In genomic region chr18:32156855-32157254, GRCh38 we compare ENCODE assay signal across 28 cellular contexts. TPM values are rescaled to one million over a fixed set of nuclear protein-coding genes. Genes with fewer than 3 reads are reported as not detected.
"Had no signal": no experiment of that assay in that cellular context is flagged by ENCODE, and none has a peak within 500 bp of the region (broad histone marks: within the 10 kb centered on the region; RNA-seq: fewer than 3 reads in every experiment).

No MANE protein-coding gene starts in this region.

- DNase-seq: effector CD8-positive, alpha-beta T cell; endodermal cell; foreskin fibroblast; gastrocnemius medialis; head of caudate nucleus; left cardiac atrium; left ventricle myocardium inferior; lower lobe of right lung; naive thymus-derived CD8-positive, alpha-beta T cell; nephron progenitor cell; nucleus accumbens; stimulated activated CD4-positive, alpha-beta T cell treated with anti-CD3 and anti-CD28 coated beads, Interleukin-12 subunit alpha, Interleukin-12 subunit beta, amount 100 ng/mL, for 4 hours; stimulated activated CD4-positive, alpha-beta T cell treated with anti-CD3 and anti-CD28 coated beads, Interleukin-1b, Interleukin-23, amount 100 ng/mL, for 48 hours; stimulated activated CD4-positive, alpha-beta T cell treated with anti-CD3 and anti-CD28 coated beads, Interleukin-4, amount 100 ng/mL, for 1 hour; stimulated activated CD8-positive, alpha-beta memory T cell treated with anti-CD3 and anti-CD28 coated beads, Interleukin-4, amount 100 ng/mL, for 48 hours; stimulated activated naive CD4-positive, alpha-beta T cell; stimulated activated naive CD8-positive, alpha-beta T cell treated with anti-CD3 and anti-CD28 coated beads, Interleukin-15, amount 100 ng/mL, for 72 hours; transverse colon had no signal

- ATAC-seq: esophagus mucosa; gastrocnemius medialis; left cardiac atrium; naive thymus-derived CD8-positive, alpha-beta T cell; sciatic nerve; stimulated activated naive CD8-positive, alpha-beta T cell treated with anti-CD3 and anti-CD28 coated beads, Interleukin-15, amount 100 ng/mL, for 72 hours had no signal

RNA-seq across cellular contexts. Expression of gene MEP1B, which starts 33.0 kb away (rescaled TPM):
- total RNA-seq: endodermal cell, esophagus mucosa, glomerular endothelial cell, kidney epithelial cell, left cardiac atrium, left ventricle myocardium inferior, lower lobe of right lung, osteocyte, right atrium auricular region, sciatic nerve, smooth muscle cell, suprapubic skin, ureter, vagina had no signal
